In genomic region chr10:45657033-45657926, GRCh38 we compare ENCODE assay signal across 20 cellular contexts. TPM values are rescaled to one million over a fixed set of nuclear protein-coding genes. Genes with fewer than 3 reads are reported as not detected.
DNase-seq lines count a peak whose midpoint lies in the region; ATAC-seq, FAIRE-seq and TF ChIP-seq lines count a peak whose summit lies in the region.
"Had no signal": no experiment of that assay in that cellular context is flagged by ENCODE, and none has a peak within 500 bp of the region (broad histone marks: within the 10 kb centered on the region; RNA-seq: fewer than 3 reads in every experiment).

No MANE protein-coding gene starts in this region.

- peak overlapping the region in 4 of 7 donors; percentile 17 to 88 (median 44) for H3K27ac Mint-ChIP-seq in CD4-positive, alpha-beta memory T cell
- H3K27ac Mint-ChIP-seq in central memory CD8-positive, alpha-beta T cell (ENCODE audit: low read depth), result no peak overlapping the region
- H3K27ac Mint-ChIP-seq in T-cell, result peak overlapping the region in 1 of 2 donors; percentile 52

- DNase-seq in CD4-positive, alpha-beta memory T cell, result no peak
- no peak for DNase-seq in central memory CD8-positive, alpha-beta T cell (ENCODE audit: low spot score in 2 of 2)
- DNase-seq in effector memory CD4-positive, alpha-beta T cell, result no peak
- DNase-seq in T-cell (no peak), NCI-H1694 (lab: John Stamatoyannopoulos, UW) (no peak)
- DNase-seq: activated CD4-positive, alpha-beta T cell treated with anti-CD3 and anti-CD28 coated beads, Interleukin-2, amount 50 U/mL, for 1 hour; COR-L47; heart left ventricle; left ventricle myocardium inferior; mucosa of descending colon; NCI-H1417; NCI-H510A treated with DMSO at 0.1 percent for 48 hours; stimulated activated CD4-positive, alpha-beta T cell treated with anti-CD3 and anti-CD28 coated beads, Interleukin-2, amount 100 ng/mL, for 24 hours; trophoblast cell had no signal

- H3K27me3 Mint-ChIP-seq in CD4-positive, alpha-beta memory T cell, result no peaks in the 10 kb centered on the region
- H3K27me3 Mint-ChIP-seq in central memory CD8-positive, alpha-beta T cell, result no peaks in the 10 kb centered on the region
- H3K27me3 Mint-ChIP-seq in T-cell, result no peaks in the 10 kb centered on the region

- TF ChIP-seq POLR2A in Raji (IDR thresholded peaks at IDR 0.05; ENCODE audit: insufficient read depth, low read depth, low read length), result peak; percentile 26; the same call in 1 of the 2 replicates

- peak; percentile 21 for FAIRE-seq in A204.1 (lab: Jason Lieb, UNC)
- FAIRE-seq: endothelial cell of umbilical vein had no signal

- H3K27me3 ChIP-seq in CD4-positive, alpha-beta memory T cell (ENCODE audit: insufficient read depth, low read length), result no peaks in the 10 kb centered on the region
- no peaks in the 10 kb centered on the region for H3K27me3 ChIP-seq in effector memory CD4-positive, alpha-beta T cell (replicated peaks; ENCODE audit: control insufficient read depth, insufficient read depth, low read length, poor library complexity, severe bottlenecking)
- H3K27me3 ChIP-seq: breast epithelium, heart left ventricle had no signal

- H3K4me3 Mint-ChIP-seq in CD4-positive, alpha-beta memory T cell, result peak overlapping the region in 6 of 8 donors; percentile 39 to 64 (median 60)
- H3K4me3 Mint-ChIP-seq in central memory CD8-positive, alpha-beta T cell, result no peak overlapping the region
- no peak overlapping the region for H3K4me3 Mint-ChIP-seq in T-cell

- POLR2A ChIA-PET in CD4-positive, alpha-beta memory T cell (lab: Charles Lee; ENCODE audit: partially characterized antibody), result no interaction called here
- POLR2A ChIA-PET in T-cell (lab: Charles Lee), result interaction anchor here in 1 of 2 donors (0.6 kb wide), 1 partner anchor 25 kb away, joined by 3 read pairs; no protein-coding TSS in a partner anchor

- peaks cover 9% of the 10 kb centered on the region for H3K4me1 ChIP-seq in CD4-positive, alpha-beta memory T cell (ENCODE audit: insufficient read depth, low read length)
- no peaks in the 10 kb centered on the region for H3K4me1 ChIP-seq in effector memory CD4-positive, alpha-beta T cell (ENCODE audit: control insufficient read depth, insufficient read depth, low read length, poor library complexity, severe bottlenecking)
- H3K4me1 ChIP-seq: breast epithelium, prostate gland had no signal

- H3K4me3 ChIP-seq in CD4-positive, alpha-beta memory T cell (ENCODE audit: low read length in 2 of 2), result no peak overlapping the region
- no peak overlapping the region for H3K4me3 ChIP-seq in effector memory CD4-positive, alpha-beta T cell (ENCODE audit: insufficient read depth, low read depth, low read length, poor library complexity, severe bottlenecking)
- H3K4me3 ChIP-seq: breast epithelium, heart left ventricle, left ventricle myocardium inferior, mucosa of descending colon, prostate gland had no signal

- CTCF ChIA-PET in CD4-positive, alpha-beta memory T cell (lab: Charles Lee; ENCODE audit: partially characterized antibody), result no interaction called here
- CTCF ChIA-PET in T-cell (lab: Charles Lee), result interaction anchor here in 1 of 2 donors (0.6 kb wide), 1 partner anchor 14 kb away, joined by 3 read pairs; no protein-coding TSS in a partner anchor

- H3K36me3 ChIP-seq in CD4-positive, alpha-beta memory T cell (ENCODE audit: insufficient read depth, low read length), result peaks cover 9% of the 10 kb centered on the region
- H3K36me3 ChIP-seq in effector memory CD4-positive, alpha-beta T cell (ENCODE audit: control insufficient read depth, insufficient read depth, low read length), result peaks cover 22% of the 10 kb centered on the region
- H3K36me3 ChIP-seq: breast epithelium, prostate gland had no signal

- peak; percentile 24 for ATAC-seq in central memory CD8-positive, alpha-beta T cell (replicated peaks; ENCODE audit: extremely low read depth, poor library complexity, severe bottlenecking)
- ATAC-seq in T-cell (replicated peaks in 1 of 4), result no peak
- ATAC-seq: HCT116, heart left ventricle, mucosa of descending colon had no signal

- H3K4me1 Mint-ChIP-seq in CD4-positive, alpha-beta memory T cell, result peaks cover 35 to 62% (median 48%) of the 10 kb centered on the region in 4 donors
- peaks cover 65% of the 10 kb centered on the region for H3K4me1 Mint-ChIP-seq in central memory CD8-positive, alpha-beta T cell
- H3K4me1 Mint-ChIP-seq in T-cell, result peaks cover 48 to 69% (median 64%) of the 10 kb centered on the region in 3 donors

- intact Hi-C loops in CD4-positive, alpha-beta memory T cell (cut with micrococcal nuclease), result no loop called here

- H3K9me3 Mint-ChIP-seq in CD4-positive, alpha-beta memory T cell, result peaks cover 2 to 32% (median 20%) of the 10 kb centered on the region in 8 donors
- peaks cover 11% of the 10 kb centered on the region for H3K9me3 Mint-ChIP-seq in central memory CD8-positive, alpha-beta T cell
- peaks cover 4 to 27% (median 11%) of the 10 kb centered on the region in 3 donors for H3K9me3 Mint-ChIP-seq in T-cell

- H3K36me3 Mint-ChIP-seq in CD4-positive, alpha-beta memory T cell, result peaks cover 73 to 76% of the 10 kb centered on the region in 2 donors
- H3K36me3 Mint-ChIP-seq in central memory CD8-positive, alpha-beta T cell (ENCODE audit: insufficient read depth), result peaks cover 17% of the 10 kb centered on the region
- peaks cover 77% of the 10 kb centered on the region for H3K36me3 Mint-ChIP-seq in T-cell

- H3K27ac ChIP-seq in CD4-positive, alpha-beta memory T cell (ENCODE audit: low read depth, low read length), result no peak overlapping the region
- no peak overlapping the region for H3K27ac ChIP-seq in effector memory CD4-positive, alpha-beta T cell (ENCODE audit: insufficient read depth, low read length, poor library complexity, severe bottlenecking)
- H3K27ac ChIP-seq: breast epithelium, heart left ventricle, left ventricle myocardium inferior, prostate gland had no signal

- H3K9me3 ChIP-seq in CD4-positive, alpha-beta memory T cell (ENCODE audit: control insufficient read depth in 1 of 2, low read length in 2 of 2), result peaks cover 0 to 5% of the 10 kb centered on the region in 2 donors
- no peaks in the 10 kb centered on the region for H3K9me3 ChIP-seq in effector memory CD4-positive, alpha-beta T cell (ENCODE audit: control insufficient read depth, low read length)
- H3K9me3 ChIP-seq: mucosa of descending colon, prostate gland had no signal

RNA-seq across cellular contexts. Expression of gene ZFAND4, which starts 15.3 kb away (rescaled TPM):
- 10 to 100 TPM; 25.1 to 28.1 TPM for total RNA-seq in CD4-positive, alpha-beta memory T cell
- 10 to 100 TPM; 17.9 to 24.2 TPM for polyA plus RNA-seq in CD4-positive, alpha-beta memory T cell
- 10 to 100 TPM; 26.8 to 32.1 (median 30.6) TPM for total RNA-seq in T-cell

Comparison
In these comparisons a context has a peak if more than half of its experiments do, and no peak if none do; other contexts are left out.
1. H3K4me3 Mint-ChIP-seq: peak in CD4-positive, alpha-beta memory T cell (6 of 8); none in central memory CD8-positive, alpha-beta T cell (single experiment) and T-cell (0 of 3).